15 cellular contexts compared by ENCODE assay signal in the genomic region with DNA sequence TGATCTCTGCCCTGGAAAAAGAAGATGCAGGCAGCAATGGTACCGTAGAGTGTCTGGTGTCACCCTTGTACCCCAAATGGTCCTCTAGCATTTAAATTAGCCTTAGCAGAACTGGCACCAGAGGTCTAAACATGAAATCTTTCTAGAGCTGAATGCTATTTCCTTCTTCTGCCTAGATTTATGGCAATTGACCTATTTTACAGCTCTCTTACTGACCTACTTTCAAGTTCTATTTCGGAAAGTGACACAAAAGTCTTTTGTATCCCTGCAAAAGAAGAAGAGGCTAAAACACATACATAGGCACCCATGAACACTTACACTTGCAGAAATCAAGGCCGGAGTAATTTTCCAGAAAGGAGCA. TPM values are rescaled to one million over a fixed set of nuclear protein-coding genes. Genes with fewer than 3 reads are reported as not detected.
A peak's percentile ranks its signal among the peaks of the same experiment; 100 is the strongest.
DNase-seq lines count a peak whose midpoint lies in the region; ATAC-seq and TF ChIP-seq lines count a peak whose summit lies in the region.
"Had no signal": no experiment of that assay in that cellular context is flagged by ENCODE, and none has a peak within 500 bp of the region (broad histone marks: within the 10 kb centered on the region; RNA-seq: fewer than 3 reads in every experiment).

No MANE protein-coding gene starts in this region.

- TF ChIP-seq RAD21 in IMR-90 (IDR thresholded peaks at IDR 0.05; ENCODE audit: low read length), result no peak

- no peak overlapping the region for H3K23ac ChIP-seq in IMR-90 (ENCODE audit: low read depth, low read length)

- no peak overlapping the region for H3K4me3 Mint-ChIP-seq in osteocyte (ENCODE audit: unreplicated experiment)
- no peak overlapping the region for H3K4me3 Mint-ChIP-seq in activated CD4-positive, alpha-beta T cell treated with anti-CD3 and anti-CD28 coated beads, Interleukin-2, amount 10 ng/mL, durations not matched to agents 24 days and 14 days
- H3K4me3 Mint-ChIP-seq: CD4-positive, CD25-positive, alpha-beta regulatory T cell had no signal

- TF ChIP-seq CTCF in IMR-90 (conservative IDR thresholded peaks at IDR 0.05; ENCODE audit: low read depth, low read length) (no peak), brain microvascular endothelial cell (IDR thresholded peaks at IDR 0.05; ENCODE audit: low read depth, low read length, missing control alignments) (no peak), osteocyte (IDR thresholded peaks at IDR 0.05) (no peak)

- peak overlapping the region in 1 of 2 experiments; percentile 32; a peak in 2 of 4 replicates for H4K8ac ChIP-seq in IMR-90 (ENCODE audit: low read depth in 2 of 2, low read length in 2 of 2)

- H3K79me2 ChIP-seq in ACC112 (ENCODE audit: control insufficient read depth, insufficient read depth, low read length, unreplicated experiment), result no peaks in the 10 kb centered on the region

- no peak for TF ChIP-seq POLR2A in IMR-90 (IDR thresholded peaks at IDR 0.05; ENCODE audit: low read depth, low read length)

- no peaks in the 10 kb centered on the region for H3K36me3 Mint-ChIP-seq in osteocyte (ENCODE audit: unreplicated experiment)
- no peaks in the 10 kb centered on the region for H3K36me3 Mint-ChIP-seq in activated CD4-positive, alpha-beta T cell treated with anti-CD3 and anti-CD28 coated beads, Interleukin-2, amount 10 ng/mL, durations not matched to agents 24 days and 14 days (ENCODE audit: low read depth)
- H3K36me3 Mint-ChIP-seq: CD4-positive, CD25-positive, alpha-beta regulatory T cell had no signal

- H3K4me3 ChIP-seq in ACC112 (ENCODE audit: low read depth, low read length) (peak overlapping the region; percentile 41), IMR-90 (ENCODE audit: insufficient read depth, low read depth, low read length) (no peak overlapping the region), brain microvascular endothelial cell (ENCODE audit: low read depth, low read length) (no peak overlapping the region)
- H3K4me3 ChIP-seq: MG63 had no signal

- H3K4me1 ChIP-seq in ACC112 (ENCODE audit: control insufficient read depth, insufficient read depth, low read length, unreplicated experiment), result peaks cover 26% of the 10 kb centered on the region
- H3K4me1 ChIP-seq in IMR-90 (ENCODE audit: control insufficient read depth, insufficient read depth, low read length), result peaks cover 7% of the 10 kb centered on the region

- dilution Hi-C loops in IMR-90 (cut with HindIII; ENCODE audit: low sequenced_read_pairs, unreplicated experiment), result no loop called here

- H3K9ac ChIP-seq in IMR-90 (ENCODE audit: low read depth, low read length), result no peak overlapping the region
- H3K9ac ChIP-seq: KMS-11 had no signal

- H3K9me1 ChIP-seq in IMR-90 (ENCODE audit: insufficient read depth, low read length), result peaks cover 5% of the 10 kb centered on the region; the same call in 1 of the 2 replicates

- 0 out of 2 replicates have a peak overlapping the region, but pooled peaks have one; percentile 10 for H3K18ac ChIP-seq in IMR-90 (ENCODE audit: low read depth, low read length)

- no peaks in the 10 kb centered on the region for H3K36me3 ChIP-seq in ACC112 (ENCODE audit: insufficient read depth, low read length)
- H3K36me3 ChIP-seq in IMR-90 (ENCODE audit: control insufficient read depth, insufficient read depth, low read length), result no peaks in the 10 kb centered on the region
- H3K36me3 ChIP-seq in brain microvascular endothelial cell (replicated peaks), result no peaks in the 10 kb centered on the region
- H3K36me3 ChIP-seq: MG63 had no signal

- peak overlapping the region; percentile 40; the same call in 1 of the 3 replicates for H2BK15ac ChIP-seq in IMR-90 (ENCODE audit: low read depth, low read length)

- no peaks in the 10 kb centered on the region; the same call in 1 of the 2 replicates for H4K20me1 ChIP-seq in IMR-90 (ENCODE audit: insufficient read depth, low read length)

- 0 out of 2 replicates have a peak overlapping the region, but pooled peaks have one; percentile 19 for H2AK5ac ChIP-seq in IMR-90 (ENCODE audit: low read depth, low read length)

- CTCF ChIA-PET in IMR-90 (lab: Yijun Ruan, JAX), result interaction anchor here (0.9 kb wide), 1 partner anchor 414 kb away, joined by 3 read pairs; no protein-coding TSS in a partner anchor

- peak overlapping the region; percentile 50 for H2BK120ac ChIP-seq in IMR-90 (ENCODE audit: low read depth, low read length)

- POLR2A ChIA-PET in IMR-90 (lab: Charles Lee; ENCODE audit: unreplicated experiment), result no interaction called here

- peak overlapping the region; percentile 60 for H2BK20ac ChIP-seq in IMR-90 (ENCODE audit: low read depth, low read length)

- no peak overlapping the region for H2BK5ac ChIP-seq in IMR-90 (ENCODE audit: low read depth, low read length, poor library complexity, severe bottlenecking)

- no TSS peak for BruUV-seq in IMR-90 (replicated peaks; lab: Mats Ljungman, UMichigan)

- H3K27me3 ChIP-seq in ACC112 (ENCODE audit: insufficient read depth, low read length), result no peaks in the 10 kb centered on the region
- H3K27me3 ChIP-seq in IMR-90 (ENCODE audit: control insufficient read depth, insufficient read depth, low read length), result no peaks in the 10 kb centered on the region
- no peaks in the 10 kb centered on the region for H3K27me3 ChIP-seq in brain microvascular endothelial cell (replicated peaks)
- H3K27me3 ChIP-seq: MG63 had no signal

- peaks cover 2% of the 10 kb centered on the region; the same call in 1 of the 2 replicates for H3K9me3 ChIP-seq in IMR-90 (ENCODE audit: control insufficient read depth, insufficient read depth, low read length)
- H3K9me3 ChIP-seq: MG63 had no signal

- peak overlapping the region; percentile 56; the same call in 1 of the 2 replicates for H3K4ac ChIP-seq in IMR-90 (ENCODE audit: low read depth, low read length)

- no peaks in the 10 kb centered on the region for H3K9me3 Mint-ChIP-seq in osteocyte (ENCODE audit: unreplicated experiment)
- H3K9me3 Mint-ChIP-seq in activated CD4-positive, alpha-beta T cell treated with anti-CD3 and anti-CD28 coated beads, Interleukin-2, amount 10 ng/mL, durations not matched to agents 24 days and 14 days, result peaks cover 5% of the 10 kb centered on the region

- DNase-seq in IMR-90 (no peak), brain microvascular endothelial cell (no peak), osteocyte (ENCODE audit: extremely low spot score, unreplicated experiment) (no peak), occipital lobe (lab: John Stamatoyannopoulos, UW) (no peak), NCI-H1105 treated with DMSO at 0.1 percent for 48 hours (lab: John Stamatoyannopoulos, UW) (no peak), NCI-H524 treated with DMSO at 0.1 percent for 48 hours (lab: John Stamatoyannopoulos, UW) (no peak)
- no peak for DNase-seq in activated CD4-positive, alpha-beta T cell treated with anti-CD3 and anti-CD28 coated beads, Interleukin-2, amount 10 ng/mL, durations not matched to agents 24 days and 14 days
- DNase-seq: CD4-positive, CD25-positive, alpha-beta regulatory T cell; GF-D8; NCI-H1092 treated with DMSO at 0.1 percent for 48 hours; NCI-H1694 treated with DMSO at 0.1 percent for 48 hours; Right ventricle myocardium superior had no signal

- H3K4me2 ChIP-seq in IMR-90 (ENCODE audit: low read depth, low read length), result peak overlapping the region; percentile 50
- H3K4me2 ChIP-seq: KMS-11 had no signal

- 40% methylated on average over 1 of the region's 3 CpGs; no CpG with 5 or more reads in 1 of the 2 experiments for WGBS in IMR-90 (ENCODE audit: extremely low coverage in 2 of 2, insufficient read length in 1 of 2), 2 experiments

- no peak overlapping the region for H4K91ac ChIP-seq in IMR-90 (ENCODE audit: insufficient read depth, low read depth, low read length)

- 0 out of 2 replicates have a peak overlapping the region, but pooled peaks have one; percentile 11 for H3K14ac ChIP-seq in IMR-90 (replicated peaks; ENCODE audit: low read depth, low read length)

- no peaks in the 10 kb centered on the region for H3K79me1 ChIP-seq in IMR-90 (ENCODE audit: low read depth in 1 of 2, low read length in 2 of 2)

- intact Hi-C loops in IMR-90 (cut with micrococcal nuclease), result loop anchor here (5.0 to 10.0 kb wide), 2 partner anchors 59 to 1884 kb away; no protein-coding TSS in a partner anchor
- intact Hi-C loops in activated CD4-positive, alpha-beta T cell treated with anti-CD3 and anti-CD28 coated beads, Interleukin-2, amount 10 ng/mL, durations not matched to agents 24 days and 14 days (cut with micrococcal nuclease), result no loop called here

- H3K27ac Mint-ChIP-seq in osteocyte (ENCODE audit: unreplicated experiment), result peak overlapping the region; percentile 67
- no peak overlapping the region for H3K27ac Mint-ChIP-seq in activated CD4-positive, alpha-beta T cell treated with anti-CD3 and anti-CD28 coated beads, Interleukin-2, amount 10 ng/mL, durations not matched to agents 24 days and 14 days
- H3K27ac Mint-ChIP-seq: CD4-positive, CD25-positive, alpha-beta regulatory T cell had no signal

- no peak overlapping the region for H2AFZ ChIP-seq in ACC112 (ENCODE audit: low read length, unreplicated experiment)
- no peak overlapping the region for H2AFZ ChIP-seq in IMR-90 (replicated peaks; ENCODE audit: low read length, poor library complexity)

- peaks cover 21% of the 10 kb centered on the region for H3K4me1 Mint-ChIP-seq in osteocyte (ENCODE audit: unreplicated experiment)
- no peaks in the 10 kb centered on the region for H3K4me1 Mint-ChIP-seq in activated CD4-positive, alpha-beta T cell treated with anti-CD3 and anti-CD28 coated beads, Interleukin-2, amount 10 ng/mL, durations not matched to agents 24 days and 14 days
- H3K4me1 Mint-ChIP-seq: CD4-positive, CD25-positive, alpha-beta regulatory T cell had no signal

- in situ Hi-C loops in IMR-90 (cut with MboI; ENCODE audit: low sequenced_read_pairs), result loop anchor here (5.0 kb wide), 1 partner anchor 99 kb away; no protein-coding TSS in a partner anchor
- in situ Hi-C loops in brain microvascular endothelial cell (cut with HindIII; ENCODE audit: low pct_ligation_motif_present, low sequenced_read_pairs), result no loop called here

- H4K5ac ChIP-seq in IMR-90 (ENCODE audit: low read depth, low read length), result no peak overlapping the region

- no peak for ATAC-seq in IMR-90 (ENCODE audit: low read depth)

- no peaks in the 10 kb centered on the region for H3K27me3 Mint-ChIP-seq in osteocyte (ENCODE audit: unreplicated experiment)
- no peaks in the 10 kb centered on the region for H3K27me3 Mint-ChIP-seq in activated CD4-positive, alpha-beta T cell treated with anti-CD3 and anti-CD28 coated beads, Interleukin-2, amount 10 ng/mL, durations not matched to agents 24 days and 14 days
- H3K27me3 Mint-ChIP-seq: CD4-positive, CD25-positive, alpha-beta regulatory T cell had no signal

- no peak overlapping the region for H3K56ac ChIP-seq in IMR-90 (ENCODE audit: extremely low read depth, insufficient read depth, low read length)

- no peak overlapping the region for H2AK9ac ChIP-seq in IMR-90 (replicated peaks; ENCODE audit: low read depth, low read length, poor library complexity)

- H3K27ac ChIP-seq in ACC112 (ENCODE audit: low read depth, low read length) (peak overlapping the region; percentile 87), IMR-90 (ENCODE audit: insufficient read depth, low read length) (peak overlapping the region; percentile 10; the same call in 1 of the 2 replicates), brain microvascular endothelial cell (peak overlapping the region; percentile 92)
- H3K27ac ChIP-seq: KMS-11 had no signal

RNA-seq across cellular contexts. Expression of gene ADAM12, which starts 10.1 kb away (rescaled TPM):
- total RNA-seq in IMR-90 (2012; rRNA removed) (9.7 and 10.2 TPM in 2 replicates), osteocyte (41.7 and 45.6 TPM in 2 replicates), occipital lobe (4.7 TPM)
- polyA plus RNA-seq in IMR-90 (2012; rRNA removed), result 7.1 and 9.6 TPM in 2 replicates
- 4.1 and 4.5 TPM in 2 replicates for polyA plus RNA-seq in IMR-90 (2012; cell fraction: cytosol; rRNA removed)
- polyA plus RNA-seq in IMR-90 (2012; cell fraction: nucleus; rRNA removed; ENCODE audit: low replicate concordance), result 6.7 and 11.2 TPM in 2 replicates
- total RNA-seq in activated CD4-positive, alpha-beta T cell treated with anti-CD3 and anti-CD28 coated beads, Interleukin-2, amount 10 ng/mL, durations not matched to agents 24 days and 14 days, result not detected in 2 replicates

Comparison
In these comparisons a context has a peak if more than half of its experiments do, and no peak if none do; other contexts are left out.
1. H3K27ac ChIP-seq: peak in every context shown above with its lines; median percentile 92 in brain microvascular endothelial cell; 87 in ACC112; 10 in IMR-90.